ENCODE assay signal across 8 cellular contexts in the genomic region with DNA sequence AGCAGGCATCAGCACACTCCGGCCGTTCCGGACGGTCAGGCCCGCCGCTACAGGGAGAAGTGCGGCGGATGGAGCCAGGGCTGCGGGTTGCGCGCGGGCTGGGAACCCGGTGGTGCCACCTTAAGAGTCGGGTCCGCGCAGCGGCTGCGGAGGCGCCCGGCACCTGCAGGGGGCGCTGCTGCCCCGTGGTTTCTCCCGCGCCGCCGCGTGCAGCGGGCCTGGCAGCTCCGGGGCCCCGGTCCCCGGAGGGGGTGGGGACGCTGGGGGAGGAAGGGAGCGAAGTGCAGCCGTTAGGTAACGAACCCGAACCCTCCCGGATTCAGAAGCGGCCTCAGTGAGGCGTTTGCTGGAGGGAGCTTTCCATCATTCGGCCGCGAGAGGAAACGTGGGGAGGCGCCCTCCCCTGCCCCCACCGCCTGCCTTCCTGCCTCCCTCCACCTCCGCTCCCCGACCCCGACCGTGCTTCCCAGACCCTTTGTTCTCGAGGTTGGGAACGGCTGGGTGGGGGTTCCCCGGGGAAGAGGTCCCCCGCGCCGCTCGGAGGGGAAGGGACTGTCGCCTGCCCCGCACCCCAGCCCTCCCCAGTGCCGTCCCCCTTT. TPM values are rescaled to one million over a fixed set of nuclear protein-coding genes. Genes with fewer than 3 reads are reported as not detected.
DNase-seq lines count a peak whose midpoint lies in the region; ATAC-seq and TF ChIP-seq lines count a peak whose summit lies in the region.

No MANE protein-coding gene starts in this region.

- peak overlapping the region; percentile 99 for H3K4me2 ChIP-seq in osteoblast (ENCODE audit: insufficient read depth, low read length)

- peak overlapping the region in 2 of 3 donors; percentile 85 for H3K27ac Mint-ChIP-seq in IgD-negative memory B cell

- H3K9me3 ChIP-seq in osteoblast (ENCODE audit: low read depth, low read length), result no peaks in the 10 kb centered on the region
- no peaks in the 10 kb centered on the region for H3K9me3 ChIP-seq in thoracic aorta

- H3K27ac ChIP-seq in osteoblast (ENCODE audit: low read depth, low read length) (no peak overlapping the region), thoracic aorta (peak overlapping the region in 1 of 2 donors; percentile 30)

- no peaks in the 10 kb centered on the region for H3K79me2 ChIP-seq in osteoblast (ENCODE audit: insufficient read depth, low read length)

- TF ChIP-seq CTCF in osteoblast (IDR thresholded peaks at IDR 0.05; ENCODE audit: extremely low read depth, low read depth, low read length) (peak; percentile 83), thoracic aorta (IDR thresholded peaks at IDR 0.05) (peak; percentile 99)

- H3K36me3 Mint-ChIP-seq in IgD-negative memory B cell, result peaks cover 1% of the 10 kb centered on the region

- H4K20me1 ChIP-seq in osteoblast (ENCODE audit: insufficient read depth, low read length), result no peaks in the 10 kb centered on the region

- peak overlapping the region; percentile 78 to 92 (median 86) for H3K4me3 Mint-ChIP-seq in IgD-negative memory B cell

- peak overlapping the region; percentile 96 for H2AFZ ChIP-seq in osteoblast (ENCODE audit: low read length)

- H3K27me3 Mint-ChIP-seq in IgD-negative memory B cell, result peaks cover 47% of the 10 kb centered on the region

- peaks cover 7 to 21% (median 18%) of the 10 kb centered on the region in 3 donors for H3K4me1 Mint-ChIP-seq in IgD-negative memory B cell

- no peaks in the 10 kb centered on the region for H3K9me3 Mint-ChIP-seq in IgD-negative memory B cell

- H3K27me3 ChIP-seq in osteoblast (ENCODE audit: insufficient read depth, low read length) (peaks cover 20% of the 10 kb centered on the region), thoracic aorta (replicated peaks; ENCODE audit: insufficient read depth) (no peaks in the 10 kb centered on the region)

- H3K4me3 ChIP-seq in osteoblast (ENCODE audit: insufficient read depth, low read length), result peak overlapping the region; percentile 90
- H3K4me3 ChIP-seq in thoracic aorta, result peak overlapping the region; percentile 71

- ATAC-seq in GM21529 (IDR thresholded peaks at IDR 0.05; ENCODE audit: unreplicated experiment) (peak; percentile 71), thoracic aorta (ENCODE audit: insufficient number of reproducible peaks, low FRiP score, low read depth) (peak; percentile 62)

- DNase-seq in ELR (ENCODE audit: low read depth) (peak; percentile 79), SHP77 treated with DMSO at 0.1 percent for 48 hours (lab: John Stamatoyannopoulos, UW) (peak; percentile 62), glomerular visceral epithelial cell (ENCODE audit: extremely low spot score) (peak; percentile 81), osteoblast (ENCODE audit: insufficient read length, low spot score, missing footprints) (peak; percentile 99), thoracic aorta (ENCODE audit: low spot score) (peak; percentile 31)
- DNase-seq in activated naive CD4-positive, alpha-beta T cell treated with anti-CD3 and anti-CD28 coated beads, Interleukin-2, amount 50 U/mL, for 16 hours, result peak; percentile 88

- H3K4me1 ChIP-seq in osteoblast (ENCODE audit: insufficient read depth, low read length) (peaks cover 10% of the 10 kb centered on the region), thoracic aorta (ENCODE audit: control insufficient read depth in 1 of 2, low read depth in 2 of 2) (peaks cover 0 to 11% of the 10 kb centered on the region in 2 donors)

- no peaks in the 10 kb centered on the region for H3K36me3 ChIP-seq in osteoblast (ENCODE audit: insufficient read depth, low read length)
- H3K36me3 ChIP-seq in thoracic aorta, result no peaks in the 10 kb centered on the region

RNA-seq across cellular contexts. Expression of gene SKIDA1, which starts 29.7 kb away (rescaled TPM):
- polyA plus RNA-seq in IgD-negative memory B cell, result not detected
- 0.29 and 0.36 TPM in 2 replicates for total RNA-seq in osteoblast
- 1 to 10 TPM in 1 of 2 donors, under 1 TPM in 1; 0.71 to 5.3 TPM for total RNA-seq in thoracic aorta

RNA-seq across cellular contexts. Expression of gene MLLT10, which starts 38.2 kb away (rescaled TPM):
- 8.7 TPM for polyA plus RNA-seq in IgD-negative memory B cell
- total RNA-seq in osteoblast (37.6 and 44.8 TPM in 2 replicates), thoracic aorta (10 to 100 TPM; 35.1 to 54.7 TPM)

Comparison
In these comparisons a context has a peak if more than half of its experiments do, and no peak if none do; other contexts are left out.
1. DNase-seq: peak in every context shown above with its lines; median percentile 99 in osteoblast; 88 in activated naive CD4-positive, alpha-beta T cell treated with anti-CD3 and anti-CD28 coated beads, Interleukin-2, amount 50 U/mL, for 16 hours; 81 in glomerular visceral epithelial cell; 79 in ELR; 62 in SHP77 treated with DMSO at 0.1 percent for 48 hours; 31 in thoracic aorta.